Comparison of ENCODE assay signal across 1 cellular context in the genomic region with DNA sequence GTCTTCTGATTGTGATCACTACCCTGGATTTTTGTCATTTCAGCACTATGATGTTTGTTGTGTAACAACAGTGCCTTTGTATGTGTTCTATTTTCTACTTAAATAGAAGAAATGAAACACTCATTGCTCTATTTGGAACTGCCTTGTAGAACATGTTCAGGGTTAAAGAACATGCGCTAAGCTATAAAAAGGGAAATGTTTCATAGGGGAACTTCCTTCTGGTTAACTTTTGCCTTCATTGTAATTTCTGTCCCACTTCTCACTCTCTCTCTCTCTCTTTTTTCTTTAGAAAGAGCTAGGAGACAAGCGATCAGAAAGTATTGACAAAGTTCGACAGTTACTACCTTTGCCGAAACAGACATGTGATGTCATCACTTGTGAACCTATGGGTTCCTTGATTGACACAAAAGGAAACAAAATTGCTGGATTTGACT.
TF ChIP-seq lines count a peak whose summit lies in the region.

A gene (minus strand): TSS at position 13 of the 434 bp plus-strand sequence. CDS start 45,908 bp downstream, outside the sequence.

TF ChIP-seq in GM12878, 131 proteins besides CTCF, POLR2A, EP300 and RAD21 (continued from another document):
- TF ChIP-seq, protein P1, sequence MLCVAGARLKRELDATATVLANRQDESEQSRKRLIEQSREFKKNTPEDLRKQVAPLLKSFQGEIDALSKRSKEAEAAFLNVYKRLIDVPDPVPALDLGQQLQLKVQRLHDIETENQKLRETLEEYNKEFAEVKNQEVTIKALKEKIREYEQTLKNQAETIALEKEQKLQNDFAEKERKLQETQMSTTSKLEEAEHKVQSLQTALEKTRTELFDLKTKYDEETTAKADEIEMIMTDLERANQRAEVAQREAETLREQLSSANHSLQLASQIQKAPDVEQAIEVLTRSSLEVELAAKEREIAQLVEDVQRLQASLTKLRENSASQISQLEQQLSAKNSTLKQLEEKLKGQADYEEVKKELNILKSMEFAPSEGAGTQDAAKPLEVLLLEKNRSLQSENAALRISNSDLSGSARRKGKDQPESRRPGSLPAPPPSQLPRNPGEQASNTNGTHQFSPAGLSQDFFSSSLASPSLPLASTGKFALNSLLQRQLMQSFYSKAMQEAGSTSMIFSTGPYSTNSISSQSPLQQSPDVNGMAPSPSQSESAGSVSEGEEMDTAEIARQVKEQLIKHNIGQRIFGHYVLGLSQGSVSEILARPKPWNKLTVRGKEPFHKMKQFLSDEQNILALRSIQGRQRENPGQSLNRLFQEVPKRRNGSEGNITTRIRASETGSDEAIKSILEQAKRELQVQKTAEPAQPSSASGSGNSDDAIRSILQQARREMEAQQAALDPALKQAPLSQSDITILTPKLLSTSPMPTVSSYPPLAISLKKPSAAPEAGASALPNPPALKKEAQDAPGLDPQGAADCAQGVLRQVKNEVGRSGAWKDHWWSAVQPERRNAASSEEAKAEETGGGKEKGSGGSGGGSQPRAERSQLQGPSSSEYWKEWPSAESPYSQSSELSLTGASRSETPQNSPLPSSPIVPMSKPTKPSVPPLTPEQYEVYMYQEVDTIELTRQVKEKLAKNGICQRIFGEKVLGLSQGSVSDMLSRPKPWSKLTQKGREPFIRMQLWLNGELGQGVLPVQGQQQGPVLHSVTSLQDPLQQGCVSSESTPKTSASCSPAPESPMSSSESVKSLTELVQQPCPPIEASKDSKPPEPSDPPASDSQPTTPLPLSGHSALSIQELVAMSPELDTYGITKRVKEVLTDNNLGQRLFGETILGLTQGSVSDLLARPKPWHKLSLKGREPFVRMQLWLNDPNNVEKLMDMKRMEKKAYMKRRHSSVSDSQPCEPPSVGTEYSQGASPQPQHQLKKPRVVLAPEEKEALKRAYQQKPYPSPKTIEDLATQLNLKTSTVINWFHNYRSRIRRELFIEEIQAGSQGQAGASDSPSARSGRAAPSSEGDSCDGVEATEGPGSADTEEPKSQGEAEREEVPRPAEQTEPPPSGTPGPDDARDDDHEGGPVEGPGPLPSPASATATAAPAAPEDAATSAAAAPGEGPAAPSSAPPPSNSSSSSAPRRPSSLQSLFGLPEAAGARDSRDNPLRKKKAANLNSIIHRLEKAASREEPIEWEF (IDR thresholded peaks at IDR 0.05; ENCODE audit: insufficient replicate concordance, low read depth, low read length): peak; percentile 82
- TF ChIP-seq, protein P2, sequence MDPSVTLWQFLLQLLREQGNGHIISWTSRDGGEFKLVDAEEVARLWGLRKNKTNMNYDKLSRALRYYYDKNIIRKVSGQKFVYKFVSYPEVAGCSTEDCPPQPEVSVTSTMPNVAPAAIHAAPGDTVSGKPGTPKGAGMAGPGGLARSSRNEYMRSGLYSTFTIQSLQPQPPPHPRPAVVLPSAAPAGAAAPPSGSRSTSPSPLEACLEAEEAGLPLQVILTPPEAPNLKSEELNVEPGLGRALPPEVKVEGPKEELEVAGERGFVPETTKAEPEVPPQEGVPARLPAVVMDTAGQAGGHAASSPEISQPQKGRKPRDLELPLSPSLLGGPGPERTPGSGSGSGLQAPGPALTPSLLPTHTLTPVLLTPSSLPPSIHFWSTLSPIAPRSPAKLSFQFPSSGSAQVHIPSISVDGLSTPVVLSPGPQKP (IDR thresholded peaks at IDR 0.05; ENCODE audit: low read depth, low read length): no peak
- TF ChIP-seq, protein P3, sequence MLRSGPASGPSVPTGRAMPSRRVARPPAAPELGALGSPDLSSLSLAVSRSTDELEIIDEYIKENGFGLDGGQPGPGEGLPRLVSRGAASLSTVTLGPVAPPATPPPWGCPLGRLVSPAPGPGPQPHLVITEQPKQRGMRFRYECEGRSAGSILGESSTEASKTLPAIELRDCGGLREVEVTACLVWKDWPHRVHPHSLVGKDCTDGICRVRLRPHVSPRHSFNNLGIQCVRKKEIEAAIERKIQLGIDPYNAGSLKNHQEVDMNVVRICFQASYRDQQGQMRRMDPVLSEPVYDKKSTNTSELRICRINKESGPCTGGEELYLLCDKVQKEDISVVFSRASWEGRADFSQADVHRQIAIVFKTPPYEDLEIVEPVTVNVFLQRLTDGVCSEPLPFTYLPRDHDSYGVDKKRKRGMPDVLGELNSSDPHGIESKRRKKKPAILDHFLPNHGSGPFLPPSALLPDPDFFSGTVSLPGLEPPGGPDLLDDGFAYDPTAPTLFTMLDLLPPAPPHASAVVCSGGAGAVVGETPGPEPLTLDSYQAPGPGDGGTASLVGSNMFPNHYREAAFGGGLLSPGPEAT (IDR thresholded peaks at IDR 0.05; ENCODE audit: low read depth): peak; percentile 59; the same call in 1 of the 2 replicates
